In the genomic region with DNA sequence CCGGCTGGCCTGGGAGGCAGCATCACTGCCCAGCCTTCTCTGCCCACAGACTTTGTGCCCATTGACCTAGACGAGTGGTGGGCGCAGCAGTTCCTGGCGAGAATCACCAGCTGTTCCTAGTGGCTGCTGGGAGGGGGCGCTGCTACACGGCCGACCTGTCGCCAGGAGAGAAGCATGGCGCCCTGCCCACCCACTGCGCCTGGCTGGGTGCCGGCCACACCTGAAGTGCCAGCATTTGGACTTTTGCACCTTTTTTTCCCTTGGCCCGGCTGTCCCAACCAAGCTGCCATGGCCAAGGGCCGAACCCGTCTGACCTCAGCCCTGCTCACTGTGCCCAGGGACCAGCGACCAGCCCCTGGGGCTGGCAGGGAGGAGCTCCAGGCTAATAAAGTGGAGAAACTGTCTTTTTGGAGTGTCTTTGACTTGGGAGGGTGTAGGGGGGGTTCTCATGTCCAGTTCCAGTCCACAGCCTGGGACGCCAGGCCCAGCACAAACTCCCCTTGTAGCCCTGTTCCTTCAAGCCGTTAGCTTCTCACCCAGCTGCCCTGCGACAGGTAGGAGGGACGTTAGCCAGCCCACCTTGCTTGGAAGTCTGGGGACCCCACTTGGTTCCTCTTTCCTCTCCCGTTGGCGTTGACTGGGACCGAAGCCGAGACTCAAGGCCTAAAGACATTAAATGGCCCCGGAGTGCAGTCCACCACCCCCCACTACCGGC, we compare ENCODE assay signal across 6 cellular contexts. TPM values are rescaled to one million over a fixed set of nuclear protein-coding genes. Genes with fewer than 3 reads are reported as not detected.
DNase-seq lines count a peak whose midpoint lies in the region; ATAC-seq, FAIRE-seq and TF ChIP-seq lines count a peak whose summit lies in the region.

No MANE protein-coding gene starts in this region.

- H3K4me3 Mint-ChIP-seq in WTC11 = peak overlapping the region; percentile 73

- peak; percentile 39 for ATAC-seq in WTC11
- ATAC-seq in esophagus mucosa = no peak

- no peaks in the 10 kb centered on the region for H3K27me3 Mint-ChIP-seq in WTC11 (ENCODE audit: low read depth)

- H3K36me3 ChIP-seq in testis (ENCODE audit: low read depth, missing control alignments) = no peaks in the 10 kb centered on the region

- CTCF ChIA-PET in AG04449 (lab: Yijun Ruan, JAX) = interaction anchor here (0.9 to 1.9 kb wide), 5 partner anchors 10 to 62 kb away, joined by 4 to 8 read pairs (median 6); a partner anchor contains a TSS
- CTCF ChIA-PET in WTC11 (lab: Charles Lee) = interaction anchor here (0.6 to 6.4 kb wide), 39 partner anchors 10 to 278 kb away, joined by 3 to 54 read pairs (median 5); a partner anchor contains a TSS

- H3K27me3 ChIP-seq in testis = no peaks in the 10 kb centered on the region

- TF ChIP-seq POLR2A in testis (IDR thresholded peaks at IDR 0.05) = no peak

- POLR2A ChIA-PET in AG04449 (lab: Yijun Ruan, JAX) = interaction anchor here (0.8 kb wide), 1 partner anchor 12 kb away, joined by 3 read pairs; a partner anchor contains a TSS
- POLR2A ChIA-PET in WTC11 (lab: Charles Lee) = interaction anchor here (1.0 to 2.3 kb wide), 4 partner anchors 10 to 134 kb away, joined by 3 to 7 read pairs (median 6); a partner anchor contains a TSS

- no peak overlapping the region; the same call in 1 of the 2 replicates for H3K27ac Mint-ChIP-seq in WTC11

- peak overlapping the region; percentile 53 to 89 for H3K27ac ChIP-seq in testis

- 39 to 52% methylated on average over 5 to 24 of the region's 25 CpGs for WGBS in testis, 2 donors

- TF ChIP-seq CTCF in AG04449 (IDR thresholded peaks at IDR 0.05; ENCODE audit: insufficient read depth, low read length, missing control alignments) (peak; percentile 62), WTC11 (IDR thresholded peaks at IDR 0.05) (peak; percentile 43; the same call in 1 of the 2 replicates), testis (IDR thresholded peaks at IDR 0.05) (peak in 1 of 3 experiments; percentile 25)

- no peaks in the 10 kb centered on the region for H3K9me3 ChIP-seq in testis

- H3K4me1 ChIP-seq in testis = peaks cover 19% of the 10 kb centered on the region

- H3K4me1 Mint-ChIP-seq in WTC11 = peaks cover 10% of the 10 kb centered on the region; the same call in 1 of the 2 replicates

- H3K9me3 Mint-ChIP-seq in WTC11 = no peaks in the 10 kb centered on the region

- intact Hi-C loops in testis (cut with DNase I; ENCODE audit: low total_unique reads) = no loop called here

- no peaks in the 10 kb centered on the region for H3K36me3 Mint-ChIP-seq in WTC11

- DNase-seq in AG04449 (ENCODE audit: low read depth, low spot score) (no peak), HTR-8/SVneo (ENCODE audit: insufficient read length, low spot score) (no peak), WTC11 (ENCODE audit: low spot score) (peak; percentile 62), testis (peak; percentile 46)

- peak overlapping the region; percentile 74 for H3K4me3 ChIP-seq in AG04449 (ENCODE audit: low read depth, low read length)
- H3K4me3 ChIP-seq in iPS-11a (ENCODE audit: low read depth, low read length) = peak overlapping the region; percentile 50
- H3K4me3 ChIP-seq in testis = peak overlapping the region; percentile 71 to 73

- FAIRE-seq in HTR-8/SVneo (lab: Jason Lieb, UNC) = peak; percentile 40

TF ChIP-seq in WTC11, 78 proteins besides CTCF, POLR2A, EP300 and RAD21:
- TF ChIP-seq, protein P1, sequence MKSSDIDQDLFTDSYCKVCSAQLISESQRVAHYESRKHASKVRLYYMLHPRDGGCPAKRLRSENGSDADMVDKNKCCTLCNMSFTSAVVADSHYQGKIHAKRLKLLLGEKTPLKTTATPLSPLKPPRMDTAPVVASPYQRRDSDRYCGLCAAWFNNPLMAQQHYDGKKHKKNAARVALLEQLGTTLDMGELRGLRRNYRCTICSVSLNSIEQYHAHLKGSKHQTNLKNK (CRISPR knock-in tag; IDR thresholded peaks at IDR 0.05) = no peak
- TF ChIP-seq NR2C2 (CRISPR knock-in tag; IDR thresholded peaks at IDR 0.05) = no peak
- no peak for TF ChIP-seq GRHL2 (CRISPR knock-in tag; IDR thresholded peaks at IDR 0.05; ENCODE audit: insufficient replicate concordance, severe bottlenecking)
- TF ChIP-seq, protein P2, sequence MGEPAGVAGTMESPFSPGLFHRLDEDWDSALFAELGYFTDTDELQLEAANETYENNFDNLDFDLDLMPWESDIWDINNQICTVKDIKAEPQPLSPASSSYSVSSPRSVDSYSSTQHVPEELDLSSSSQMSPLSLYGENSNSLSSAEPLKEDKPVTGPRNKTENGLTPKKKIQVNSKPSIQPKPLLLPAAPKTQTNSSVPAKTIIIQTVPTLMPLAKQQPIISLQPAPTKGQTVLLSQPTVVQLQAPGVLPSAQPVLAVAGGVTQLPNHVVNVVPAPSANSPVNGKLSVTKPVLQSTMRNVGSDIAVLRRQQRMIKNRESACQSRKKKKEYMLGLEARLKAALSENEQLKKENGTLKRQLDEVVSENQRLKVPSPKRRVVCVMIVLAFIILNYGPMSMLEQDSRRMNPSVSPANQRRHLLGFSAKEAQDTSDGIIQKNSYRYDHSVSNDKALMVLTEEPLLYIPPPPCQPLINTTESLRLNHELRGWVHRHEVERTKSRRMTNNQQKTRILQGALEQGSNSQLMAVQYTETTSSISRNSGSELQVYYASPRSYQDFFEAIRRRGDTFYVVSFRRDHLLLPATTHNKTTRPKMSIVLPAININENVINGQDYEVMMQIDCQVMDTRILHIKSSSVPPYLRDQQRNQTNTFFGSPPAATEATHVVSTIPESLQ (CRISPR knock-in tag; IDR thresholded peaks at IDR 0.05) = no peak
- no peak for TF ChIP-seq NR1H2 (CRISPR knock-in tag; IDR thresholded peaks at IDR 0.05)
- TF ChIP-seq, protein P3, sequence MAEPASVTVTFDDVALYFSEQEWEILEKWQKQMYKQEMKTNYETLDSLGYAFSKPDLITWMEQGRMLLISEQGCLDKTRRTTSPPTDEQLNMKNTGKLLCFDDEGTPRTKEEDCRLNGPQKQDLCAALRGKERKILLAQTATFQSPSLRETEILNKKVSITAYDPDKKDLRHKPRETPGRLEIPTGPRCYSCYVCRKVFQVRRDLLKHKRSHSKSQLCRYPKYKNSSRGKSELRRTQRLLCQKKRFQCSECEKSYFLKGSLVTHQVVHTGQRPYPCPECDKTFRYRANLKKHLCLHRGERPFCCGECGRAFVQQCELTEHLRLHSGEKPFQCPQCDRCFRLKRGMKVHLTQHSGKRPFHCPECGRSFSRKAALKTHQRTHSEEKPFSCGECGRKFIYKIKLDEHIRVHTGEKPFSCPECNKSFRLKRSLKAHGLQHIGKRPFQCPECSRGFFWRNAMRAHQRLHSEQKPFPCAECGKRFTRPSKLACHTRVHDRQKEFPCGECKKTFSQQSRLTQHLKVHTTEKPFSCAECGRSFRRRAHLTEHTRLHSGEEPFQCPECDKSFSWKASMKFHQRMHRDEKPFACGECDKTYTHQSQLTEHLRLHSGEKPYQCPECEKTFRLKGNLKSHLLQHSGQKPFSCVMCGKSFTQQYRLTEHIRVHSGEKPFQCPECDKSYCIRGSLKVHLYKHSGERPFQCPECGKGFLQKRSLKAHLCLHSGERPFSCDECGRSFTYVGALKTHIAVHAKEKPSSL (CRISPR knock-in tag; conservative IDR thresholded peaks at IDR 0.05) = no peak
- TF ChIP-seq, protein P4, sequence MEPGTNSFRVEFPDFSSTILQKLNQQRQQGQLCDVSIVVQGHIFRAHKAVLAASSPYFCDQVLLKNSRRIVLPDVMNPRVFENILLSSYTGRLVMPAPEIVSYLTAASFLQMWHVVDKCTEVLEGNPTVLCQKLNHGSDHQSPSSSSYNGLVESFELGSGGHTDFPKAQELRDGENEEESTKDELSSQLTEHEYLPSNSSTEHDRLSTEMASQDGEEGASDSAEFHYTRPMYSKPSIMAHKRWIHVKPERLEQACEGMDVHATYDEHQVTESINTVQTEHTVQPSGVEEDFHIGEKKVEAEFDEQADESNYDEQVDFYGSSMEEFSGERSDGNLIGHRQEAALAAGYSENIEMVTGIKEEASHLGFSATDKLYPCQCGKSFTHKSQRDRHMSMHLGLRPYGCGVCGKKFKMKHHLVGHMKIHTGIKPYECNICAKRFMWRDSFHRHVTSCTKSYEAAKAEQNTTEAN (CRISPR knock-in tag; IDR thresholded peaks at IDR 0.05) = 0 out of 2 replicates have a peak, but pooled peaks have one; percentile 11
- TF ChIP-seq, protein P5, sequence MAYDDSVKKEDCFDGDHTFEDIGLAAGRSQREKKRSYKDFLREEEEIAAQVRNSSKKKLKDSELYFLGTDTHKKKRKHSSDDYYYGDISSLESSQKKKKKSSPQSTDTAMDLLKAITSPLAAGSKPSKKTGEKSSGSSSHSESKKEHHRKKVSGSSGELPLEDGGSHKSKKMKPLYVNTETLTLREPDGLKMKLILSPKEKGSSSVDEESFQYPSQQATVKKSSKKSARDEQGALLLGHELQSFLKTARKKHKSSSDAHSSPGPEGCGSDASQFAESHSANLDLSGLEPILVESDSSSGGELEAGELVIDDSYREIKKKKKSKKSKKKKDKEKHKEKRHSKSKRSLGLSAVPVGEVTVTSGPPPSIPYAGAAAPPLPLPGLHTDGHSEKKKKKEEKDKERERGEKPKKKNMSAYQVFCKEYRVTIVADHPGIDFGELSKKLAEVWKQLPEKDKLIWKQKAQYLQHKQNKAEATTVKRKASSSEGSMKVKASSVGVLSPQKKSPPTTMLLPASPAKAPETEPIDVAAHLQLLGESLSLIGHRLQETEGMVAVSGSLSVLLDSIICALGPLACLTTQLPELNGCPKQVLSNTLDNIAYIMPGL (CRISPR knock-in tag; IDR thresholded peaks at IDR 0.05) = 0 out of 2 replicates have a peak, but pooled peaks have one; percentile 38
- no peak for TF ChIP-seq ZNF423 (CRISPR knock-in tag; IDR thresholded peaks at IDR 0.05)
- no peak for TF ChIP-seq SMAD3 (CRISPR knock-in tag; IDR thresholded peaks at IDR 0.05; ENCODE audit: borderline replicate concordance)
- TF ChIP-seq ZNF121 (CRISPR knock-in tag; IDR thresholded peaks at IDR 0.05) = no peak

RNA-seq across cellular contexts. Expression of a gene that starts 0.9 kb away (rescaled TPM):
- total RNA-seq in WTC11 (2021) (66.2 to 75.8 TPM (median 69.6 TPM) in 3 replicates), testis (100 to 1,000 TPM; 155 to 195 TPM), esophagus mucosa (17.9 TPM)
- 102 TPM for polyA plus RNA-seq in testis (ENCODE audit: insufficient read depth, low read depth, low replicate concordance)

RNA-seq across cellular contexts. Expression of a gene that starts 6.6 kb away (rescaled TPM):
- total RNA-seq in WTC11 (2021) (63.3 to 76.0 TPM (median 66.7 TPM) in 3 replicates), testis (100 to 1,000 TPM in 1 of 2 donors, 10 to 100 TPM in 1; 83.1 to 134 TPM), esophagus mucosa (20.3 TPM)
- 78.2 TPM for polyA plus RNA-seq in testis (ENCODE audit: insufficient read depth, low read depth, low replicate concordance)

RNA-seq across cellular contexts. Expression of a gene that starts 12.1 kb away (rescaled TPM):
- total RNA-seq in WTC11 (2021) = 115 to 121 TPM (median 115 TPM) in 3 replicates
- 100 to 1,000 TPM; 161 to 185 TPM for total RNA-seq in testis
- polyA plus RNA-seq in testis (ENCODE audit: insufficient read depth, low read depth, low replicate concordance) = 72.1 TPM
- total RNA-seq in esophagus mucosa = 40.2 TPM

RNA-seq across cellular contexts. Expression of a gene that starts 17.4 kb away (rescaled TPM):
- total RNA-seq in WTC11 (2021) (12.3 to 18.6 TPM (median 17.3 TPM) in 3 replicates), testis (10 to 100 TPM in 1 of 2 donors, 1 to 10 TPM in 1; 3.5 to 10.5 TPM), esophagus mucosa (0.08 TPM)
- polyA plus RNA-seq in testis (ENCODE audit: insufficient read depth, low read depth, low replicate concordance) = 1.1 TPM

RNA-seq across cellular contexts. Expression of a gene that starts 19.7 kb away (rescaled TPM):
- total RNA-seq in WTC11 (2021) (245 to 285 TPM (median 250 TPM) in 3 replicates), testis (100 to 1,000 TPM; 157 to 176 TPM), esophagus mucosa (58.7 TPM)
- 77.7 TPM for polyA plus RNA-seq in testis (ENCODE audit: insufficient read depth, low read depth, low replicate concordance)

Comparison
In these comparisons a context has a peak if more than half of its experiments do, and no peak if none do; other contexts are left out.
1. DNase-seq: peak in WTC11 (single experiment) and testis (single experiment); none in AG04449 (single experiment) and HTR-8/SVneo (single experiment).
2. Peak in every context shown above with its lines, with median percentiles within 50 percentile points of each other: H3K4me3 ChIP-seq.